ENCODE assay signal across 8 cellular contexts in genomic region chr6:150600302-150601017, GRCh38. TPM values are rescaled to one million over a fixed set of nuclear protein-coding genes. Genes with fewer than 3 reads are reported as not detected.
DNase-seq lines count a peak whose midpoint lies in the region; ATAC-seq, FAIRE-seq and TF ChIP-seq lines count a peak whose summit lies in the region.

No MANE protein-coding gene starts in this region.

- WGBS in GM12878 (ENCODE audit: insufficient coverage, insufficient replicate concordance, low lambda C conversion rate, missing lambda C conversion rate) = 0% methylated on average over 51 of the region's 69 CpGs

- BruUV-seq in GM12878 (replicated peaks; lab: Mats Ljungman, UMichigan) = no TSS peak

- H3K79me2 ChIP-seq in Loucy (ENCODE audit: insufficient read depth, low read length) (peaks cover 57% of the 10 kb centered on the region), GM12878 (ENCODE audit: control insufficient read depth, insufficient read depth, low read length) (no peaks in the 10 kb centered on the region)

- H3F3A ChIP-seq in Loucy (ENCODE audit: low read depth) = no peaks in the 10 kb centered on the region

- ATAC-seq in GM12878 = peak; percentile 84

- peak; percentile 70 for DNase-seq in GM06990 (ENCODE audit: extremely low read depth, insufficient read length)
- peak; percentile 46 for DNase-seq in H54 (ENCODE audit: insufficient read length, low spot score)
- peak; percentile 30 for DNase-seq in T1000 (lab: John Stamatoyannopoulos, UW)
- DNase-seq in GM12878 (ENCODE audit: low read depth, low spot score) = no peak
- no peak for DNase-seq in SHP77 treated with DMSO at 0.1 percent for 48 hours (lab: John Stamatoyannopoulos, UW)

- in situ Hi-C loops in GM12878 (cut with MboI) = no loop called here

- H3K9me3 ChIP-seq in Loucy (ENCODE audit: insufficient read depth, low read depth, low read length) = no peaks in the 10 kb centered on the region
- H3K9me3 ChIP-seq in GM12878 (replicated peaks; ENCODE audit: control insufficient read depth, insufficient read depth, low read length) = no peaks in the 10 kb centered on the region
- H3K9me3 ChIP-seq in iPS-15b (ENCODE audit: control insufficient read depth, insufficient read depth, low read length) = no peaks in the 10 kb centered on the region
- H3K9me3 ChIP-seq in skeletal muscle satellite cell (replicated peaks; ENCODE audit: low read length) = no peaks in the 10 kb centered on the region

- H3K27me3 ChIP-seq in GM06990 (replicated peaks; ENCODE audit: control insufficient read depth, insufficient read depth, low read length) (peaks cover 1% of the 10 kb centered on the region; the same call in 1 of the 2 replicates), Loucy (ENCODE audit: insufficient read depth, low read length, poor library complexity, severe bottlenecking) (no peaks in the 10 kb centered on the region), GM12878 (replicated peaks in 1 of 2; ENCODE audit: control insufficient read depth in 2 of 2, insufficient read depth in 2 of 2, low read length in 1 of 2) (peaks cover 2 to 7% of the 10 kb centered on the region in 2 experiments), iPS-15b (ENCODE audit: control insufficient read depth, insufficient read depth, low read length) (peaks cover 63% of the 10 kb centered on the region), skeletal muscle satellite cell (ENCODE audit: control insufficient read depth, insufficient read depth, low read length) (peaks cover 77% of the 10 kb centered on the region)

- no peak overlapping the region for H3K27ac ChIP-seq in GM12878 (ENCODE audit: control insufficient read depth, insufficient read depth)

- RAD21 ChIA-PET in GM12878 (lab: Charles Lee; ENCODE audit: unreplicated experiment) = interaction anchor here (0.7 to 5.5 kb wide), 13 partner anchors 18 to 215 kb away, joined by 3 to 73 read pairs (median 6); no protein-coding TSS in a partner anchor

- SMC1A ChIA-PET in GM12878 (lab: Charles Lee; ENCODE audit: uncharacterized antibody, unreplicated experiment) = interaction anchor here (1.0 to 3.9 kb wide), 18 partner anchors 10 to 215 kb away, joined by 3 to 30 read pairs (median 4); no protein-coding TSS in a partner anchor

- peaks cover 62% of the 10 kb centered on the region for H3K4me1 ChIP-seq in Loucy (ENCODE audit: insufficient read depth, low read length, poor library complexity, severe bottlenecking)
- H3K4me1 ChIP-seq in GM12878 (ENCODE audit: control insufficient read depth, insufficient read depth, low read length) = peaks cover 4% of the 10 kb centered on the region; the same call in 1 of the 2 replicates
- peaks cover 4% of the 10 kb centered on the region for H3K4me1 ChIP-seq in iPS-15b (ENCODE audit: control insufficient read depth, insufficient read depth, low read length)
- H3K4me1 ChIP-seq in skeletal muscle satellite cell (ENCODE audit: control insufficient read depth, insufficient read depth, low read length) = peaks cover 7% of the 10 kb centered on the region

- peak; percentile 60 for TF ChIP-seq CTCF in GM06990 (IDR thresholded peaks at IDR 0.05; ENCODE audit: insufficient read depth, low read length, poor library complexity, severe bottlenecking)
- TF ChIP-seq CTCF in Loucy (conservative IDR thresholded peaks at IDR 0.05; ENCODE audit: low read length) = peak; percentile 66
- peak; percentile 23 to 54 (median 54) for TF ChIP-seq CTCF in GM12878 (IDR thresholded peaks at IDR 0.05 in 2 of 3, conservative IDR thresholded peaks at IDR 0.05 in 1 of 3; ENCODE audit: control insufficient read depth in 2 of 3, extremely low read depth in 1 of 3, insufficient read depth in 1 of 3, low read depth in 3 of 3, low read length in 3 of 3)

- peak overlapping the region; percentile 80 for H2AFZ ChIP-seq in Loucy (ENCODE audit: low read length)
- peak overlapping the region; percentile 69 for H2AFZ ChIP-seq in GM12878 (ENCODE audit: control insufficient read depth, low read depth, low read length)

- peak overlapping the region; percentile 82 for H3K9ac ChIP-seq in Loucy (ENCODE audit: low read depth, low read length, poor library complexity, severe bottlenecking)
- no peak overlapping the region; the same call in 1 of the 2 replicates for H3K9ac ChIP-seq in GM12878 (ENCODE audit: control insufficient read depth, insufficient read depth, low read length)
- no peak overlapping the region for H3K9ac ChIP-seq in iPS-15b (ENCODE audit: low read depth, low read length)
- H3K9ac ChIP-seq in skeletal muscle satellite cell (ENCODE audit: low read depth, low read length) = no peak overlapping the region

- intact Hi-C loops in GM12878 (cut with micrococcal nuclease; ENCODE audit: unreplicated experiment) = loop anchor here (1.0 to 10.0 kb wide), 3 partner anchors 36 to 214 kb away; no protein-coding TSS in a partner anchor

- no peaks in the 10 kb centered on the region for H3K9me2 ChIP-seq in Loucy (replicated peaks; ENCODE audit: low read depth, low read length)

- H3K4me2 ChIP-seq in Loucy (ENCODE audit: low read depth, low read length, poor library complexity, severe bottlenecking) (peak overlapping the region; percentile 98), GM12878 (ENCODE audit: control insufficient read depth, insufficient read depth) (peak overlapping the region; percentile 89), skeletal muscle satellite cell (ENCODE audit: low read length) (peak overlapping the region; percentile 96)

- no peak for FAIRE-seq in H54 (lab: Jason Lieb, UNC)
- no peak for FAIRE-seq in GM12878 (lab: Jason Lieb, UNC)

- peak overlapping the region; percentile 59 for H3K4me3 ChIP-seq in GM06990 (replicated peaks; ENCODE audit: low read depth, low read length)
- H3K4me3 ChIP-seq in Loucy (ENCODE audit: low read length, poor library complexity, severe bottlenecking) = peak overlapping the region; percentile 94
- H3K4me3 ChIP-seq in GM12878 = peak overlapping the region; percentile 75
- H3K4me3 ChIP-seq in iPS-15b (ENCODE audit: low read depth, low read length) = peak overlapping the region; percentile 62
- peak overlapping the region; percentile 69 for H3K4me3 ChIP-seq in skeletal muscle satellite cell (ENCODE audit: low read length)

- H3K36me3 ChIP-seq in GM06990 (ENCODE audit: control insufficient read depth, insufficient read depth, low read length) (no peaks in the 10 kb centered on the region), Loucy (ENCODE audit: insufficient read depth, low read length) (no peaks in the 10 kb centered on the region), GM12878 (ENCODE audit: control insufficient read depth in 2 of 2, insufficient read depth in 2 of 2, low read length in 1 of 2) (no peaks in the 10 kb centered on the region), iPS-15b (ENCODE audit: control insufficient read depth, insufficient read depth, low read length) (no peaks in the 10 kb centered on the region), skeletal muscle satellite cell (ENCODE audit: insufficient read depth, low read length) (no peaks in the 10 kb centered on the region)

- POLR2A ChIA-PET in GM12878 (lab: Charles Lee) = interaction anchor here (1.3 to 2.0 kb wide), 3 partner anchors 33 to 118 kb away, joined by 4 to 19 read pairs (median 6); no protein-coding TSS in a partner anchor

- TF ChIP-seq RAD21 in GM12878 (IDR thresholded peaks at IDR 0.05; ENCODE audit: insufficient read depth, low read depth, low read length) = peak; percentile 45

- TF ChIP-seq EP300 in GM12878 (IDR thresholded peaks at IDR 0.05; ENCODE audit: borderline replicate concordance in 1 of 2, control insufficient read depth in 1 of 2, low read depth in 2 of 2, low read length in 2 of 2) = no peak

- H4K20me1 ChIP-seq in Loucy (ENCODE audit: insufficient read depth, low read length, poor library complexity, severe bottlenecking) = peaks cover 27% of the 10 kb centered on the region
- H4K20me1 ChIP-seq in GM12878 (ENCODE audit: control insufficient read depth, insufficient read depth) = no peaks in the 10 kb centered on the region

- TF ChIP-seq POLR2A in H54 (IDR thresholded peaks at IDR 0.05; ENCODE audit: low read depth, low read length) = no peak
- peak; percentile 43; the same call in 1 of the 2 replicates for TF ChIP-seq POLR2A in GM12878 (IDR thresholded peaks at IDR 0.05; ENCODE audit: low read depth, low read length)

- CTCF ChIA-PET in GM12878 (lab: Yijun Ruan, JAX) = interaction anchor here (0.7 to 3.3 kb wide), 15 partner anchors 11 to 215 kb away, joined by 3 to 22 read pairs (median 4); no protein-coding TSS in a partner anchor

RNA-seq across cellular contexts. Expression of gene PLEKHG1, which starts 0.8 kb away (rescaled TPM):
- total RNA-seq in GM12878 (2013; cell fraction: nucleolus; rRNA removed) = 150 TPM in 2 replicates
- total RNA-seq in GM12878 (2014; rRNA removed) = 7.3 and 10.0 TPM in 2 replicates
- 4.5 and 4.7 TPM in 2 replicates for total RNA-seq in GM12878 (2014; rRNA removed; fragmentation: Illumina TruSeq; extraction: Trizol)
- total RNA-seq in GM12878 (2021) = 7.3 and 8.3 TPM in 2 replicates
- 2.2 TPM for polyA plus RNA-seq in GM12878 (2011; ENCODE audit: low read depth)
- polyA plus RNA-seq in GM12878 (2011; rRNA removed) = 15.0 and 17.2 TPM in 2 replicates
- polyA plus RNA-seq in GM12878 (2011; cell fraction: cytosol; rRNA removed) = 10.9 and 14.1 TPM in 2 replicates
- polyA plus RNA-seq in GM12878 (2011; cell fraction: nucleus; rRNA removed) = 22.8 and 24.8 TPM in 2 replicates
- 3.2 and 3.6 TPM in 2 replicates for polyA plus RNA-seq in GM12878 (2012)
- polyA plus RNA-seq in GM12878 (2014; fragmentation: Illumina TruSeq; extraction: Trizol) = 5.3 and 9.9 TPM in 2 replicates
- 1 to 10 TPM in 1 of 2 experiments, under 1 TPM in 1; 0.77 to 1.1 TPM for polyA plus RNA-seq in GM12878 (2014; fragmentation: Nextera tagmentation; extraction: Ambion mirVana)
- polyA plus RNA-seq in GM12878 (2014; rRNA removed) = 3.8 and 6.0 TPM in 2 replicates
- polyA plus RNA-seq in GM12878 (2016; fragmentation: Nextera tagmentation; extraction: Ambion mirVana) = 1 to 10 TPM; 2.8 to 4.3 TPM
- polyA minus RNA-seq in GM12878 (2011; rRNA and poly(A)+ RNA removed) = 52.1 and 55.8 TPM in 2 replicates
- polyA minus RNA-seq in GM12878 (2011; cell fraction: cytosol; rRNA and poly(A)+ RNA removed) = 11.5 and 12.0 TPM in 2 replicates
- polyA minus RNA-seq in GM12878 (2011; cell fraction: nucleus; rRNA and poly(A)+ RNA removed) = 58.5 and 77.3 TPM in 2 replicates
- total RNA-seq in skeletal muscle satellite cell (2012; rRNA removed) = 0.25 TPM in 1 of 2 replicates, not detected in the other

Comparison
In these comparisons a context has a peak if more than half of its experiments do, and no peak if none do; other contexts are left out.
1. DNase-seq: peak in GM06990 (single experiment), H54 (single experiment) and T1000 (single experiment); none in GM12878 (single experiment) and SHP77 treated with DMSO at 0.1 percent for 48 hours (single experiment).
2. Peak in every context shown above with its lines, with median percentiles within 50 percentile points of each other: H3K4me3 ChIP-seq, CTCF ChIP-seq and H3K4me2 ChIP-seq.